In genomic region chr22:44972363-44973083, GRCh38 we compare ENCODE assay signal across 12 cellular contexts. TPM values are rescaled to one million over a fixed set of nuclear protein-coding genes. Genes with fewer than 3 reads are reported as not detected.
DNase-seq lines count a peak whose midpoint lies in the region; TF ChIP-seq lines count a peak whose summit lies in the region.
"Had no signal": no experiment of that assay in that cellular context is flagged by ENCODE, and none has a peak within 500 bp of the region (broad histone marks: within the 10 kb centered on the region; RNA-seq: fewer than 3 reads in every experiment).

No MANE protein-coding gene starts in this region.

- peak in 2 of 3 experiments; percentile 11 to 51 for DNase-seq in NCI-H1417 (lab: John Stamatoyannopoulos, UW)
- DNase-seq in NCI-H1417 treated with DMSO at 0.1 percent for 48 hours (lab: John Stamatoyannopoulos, UW), result no peak
- DNase-seq in Kasumi-1 (lab: John Stamatoyannopoulos, UW), result peak; percentile 24 to 30
- DNase-seq in activated naive CD8-positive, alpha-beta T cell treated with anti-CD3 and anti-CD28 coated beads for 36 hours, result peak; percentile 8
- peak; percentile 14 for DNase-seq in pons (ENCODE audit: low spot score)
- DNase-seq in coronary artery (ENCODE audit: low spot score), result no peak
- DNase-seq in GM19238 (ENCODE audit: insufficient read length, low spot score), result no peak
- no peak for DNase-seq in NCI-H187 treated with DMSO at 0.1 percent for 48 hours (lab: John Stamatoyannopoulos, UW)

- H3K27ac Mint-ChIP-seq in activated naive CD8-positive, alpha-beta T cell treated with anti-CD3 and anti-CD28 coated beads for 36 hours, result peak overlapping the region; percentile 51

- peak overlapping the region; percentile 18 for H3K4me3 Mint-ChIP-seq in activated naive CD8-positive, alpha-beta T cell treated with anti-CD3 and anti-CD28 coated beads for 36 hours

- no peaks in the 10 kb centered on the region for H3K9me3 Mint-ChIP-seq in activated naive CD8-positive, alpha-beta T cell treated with anti-CD3 and anti-CD28 coated beads for 36 hours

- TF ChIP-seq CTCF in coronary artery (IDR thresholded peaks at IDR 0.05), result no peak

- H3K27me3 Mint-ChIP-seq in activated naive CD8-positive, alpha-beta T cell treated with anti-CD3 and anti-CD28 coated beads for 36 hours, result peaks cover 15% of the 10 kb centered on the region

- H3K4me1 Mint-ChIP-seq in activated naive CD8-positive, alpha-beta T cell treated with anti-CD3 and anti-CD28 coated beads for 36 hours, result no peaks in the 10 kb centered on the region

- H3K4me3 ChIP-seq in coronary artery, result no peak overlapping the region
- H3K4me3 ChIP-seq: gastroesophageal sphincter had no signal

- no peaks in the 10 kb centered on the region for H3K36me3 Mint-ChIP-seq in activated naive CD8-positive, alpha-beta T cell treated with anti-CD3 and anti-CD28 coated beads for 36 hours

- H3K27ac ChIP-seq in coronary artery, result no peak overlapping the region
- H3K27ac ChIP-seq: 22Rv1, gastroesophageal sphincter, neutrophil had no signal

RNA-seq across cellular contexts. Expression of gene PHF21B, which starts 37.3 kb away (rescaled TPM):
- under 1 TPM in 1 of 2 experiments, not detected in 1; 0.10 TPM for total RNA-seq in activated naive CD8-positive, alpha-beta T cell treated with anti-CD3 and anti-CD28 coated beads for 36 hours
- total RNA-seq: liver had no signal

Comparison
In these comparisons a context has a peak if more than half of its experiments do, and no peak if none do; other contexts are left out.
1. DNase-seq: peak in NCI-H1417 (2 of 3), Kasumi-1 (2 of 2), activated naive CD8-positive, alpha-beta T cell treated with anti-CD3 and anti-CD28 coated beads for 36 hours (single experiment) and pons (single experiment); none in NCI-H1417 treated with DMSO at 0.1 percent for 48 hours (single experiment), coronary artery (single experiment), GM19238 (single experiment) and NCI-H187 treated with DMSO at 0.1 percent for 48 hours (single experiment).